ENCODE assay signal across 29 cellular contexts in genomic region chr2:186044761-186045160, GRCh38.
"Had no signal": no experiment of that assay in that cellular context is flagged by ENCODE, and none has a peak within 500 bp of the region (broad histone marks: within the 10 kb centered on the region; RNA-seq: fewer than 3 reads in every experiment).

No MANE protein-coding gene starts in this region.

- H3K27me3 ChIP-seq: body of pancreas, brain microvascular endothelial cell, breast epithelium had no signal

- H3K27ac ChIP-seq: body of pancreas, brain microvascular endothelial cell, breast epithelium, VCaP had no signal

- H3K4me1 ChIP-seq: body of pancreas, breast epithelium had no signal

- H3K36me3 ChIP-seq: brain microvascular endothelial cell, breast epithelium had no signal

- H3K9me3 ChIP-seq: body of pancreas, breast epithelium had no signal

- H3K4me3 ChIP-seq: body of pancreas, breast epithelium had no signal

- DNase-seq: activated B cell treated with CpG ODN at 0.5 μM for 24 hours; activated CD4-positive, alpha-beta memory T cell treated with anti-CD3 and anti-CD28 coated beads for 36 hours; activated CD4-positive, alpha-beta T cell treated with anti-CD3 and anti-CD28 coated beads for 4 hours; activated CD4-positive, alpha-beta T cell treated with anti-CD3 and anti-CD28 coated beads, Interleukin-2, amount 10 ng/mL, durations not matched to agents 24 days and 14 days; activated CD4-positive, alpha-beta T cell treated with anti-CD3 and anti-CD28 coated beads, Interleukin-2, amount 50 U/mL, for 1 hour; activated CD4-positive, alpha-beta T cell treated with anti-CD3 and anti-CD28 coated beads, Interleukin-2, amount 50 U/mL, for 4 hours; activated CD4-positive, CD25-positive, alpha-beta regulatory T cell treated with anti-CD3 and anti-CD28 coated beads, Interleukin-2, amount 50 U/mL, for 72 hours; activated CD8-positive, alpha-beta memory T cell treated with anti-CD3 and anti-CD28 coated beads, Interleukin-2, amount 50 U/mL, for 4 hours; activated CD8-positive, alpha-beta T cell treated with anti-CD3 and anti-CD28 coated beads for 36 hours; activated effector memory CD4-positive, alpha-beta T cell treated with anti-CD3 and anti-CD28 coated beads, Interleukin-2, amount 50 U/mL, for 16 hours; activated gamma-delta T cell treated with Interleukin-2 at 50 U/mL for 16 hours; activated naive CD4-positive, alpha-beta T cell; activated naive CD4-positive, alpha-beta T cell treated with anti-CD3 and anti-CD28 coated beads for 36 hours; activated naive CD4-positive, alpha-beta T cell treated with anti-CD3 and anti-CD28 coated beads, Interleukin-2, amount 50 U/mL, for 16 hours; activated naive CD8-positive, alpha-beta T cell treated with anti-CD3 and anti-CD28 coated beads for 36 hours; activated T-cell treated with anti-CD3 and anti-CD28 coated beads for 4 hours; activated T-cell treated with anti-CD3 and anti-CD28 coated beads, Interleukin-2, amount 50 U/mL, for 1 hour; activated T-cell treated with anti-CD3 and anti-CD28 coated beads, Interleukin-2, amount 50 U/mL, for 4 hours; activated T-cell treated with anti-CD3 and anti-CD28 coated beads, Interleukin-2, amount 50 U/mL, for 72 hours; amniotic stem cell; aorta; body of pancreas; brain microvascular endothelial cell; central memory CD4-positive, alpha-beta T cell; T-helper 1 cell; T-helper 2 cell; T-helper 9 cell had no signal
